ENCODE assay signal across 18 cellular contexts in the genomic region with DNA sequence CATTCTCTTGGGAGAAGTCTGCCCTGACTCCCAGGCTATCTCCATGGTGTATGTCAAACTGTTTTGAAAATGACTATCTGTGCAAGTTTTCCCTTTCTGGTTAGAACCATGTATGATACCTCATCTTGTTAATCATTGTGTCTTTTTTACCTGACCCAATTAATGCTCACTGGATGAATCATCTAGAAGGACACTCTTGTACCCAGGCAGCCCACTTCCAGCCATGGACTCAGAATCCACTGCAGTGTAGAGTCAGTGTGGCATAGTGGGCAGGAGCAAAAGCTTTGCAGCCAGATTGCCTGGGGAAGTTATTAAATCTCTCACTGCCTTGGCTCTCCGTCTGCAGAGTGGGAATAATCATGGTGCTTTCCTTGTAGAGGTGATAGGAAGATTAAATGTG. TPM values are rescaled to one million over a fixed set of nuclear protein-coding genes. Genes with fewer than 3 reads are reported as not detected.
DNase-seq lines count a peak whose midpoint lies in the region; ATAC-seq and TF ChIP-seq lines count a peak whose summit lies in the region.
"Had no signal": no experiment of that assay in that cellular context is flagged by ENCODE, and none has a peak within 500 bp of the region (broad histone marks: within the 10 kb centered on the region; RNA-seq: fewer than 3 reads in every experiment).

No MANE protein-coding gene starts in this region.

- peak; percentile 24 for DNase-seq in M059J (ENCODE audit: low read depth)
- peak; percentile 26 to 30 for DNase-seq in left colon
- no peak for DNase-seq in stomach
- no peak for DNase-seq in CD1c-positive myeloid dendritic cell (ENCODE audit: extremely low spot score)
- DNase-seq in NCI-H69 (lab: John Stamatoyannopoulos, UW): no peak
- DNase-seq in Calu3: no peak
- DNase-seq in NCI-H82 treated with DMSO at 0.1 percent for 48 hours (lab: John Stamatoyannopoulos, UW; ENCODE audit: unreplicated experiment): no peak
- DNase-seq: C1 segment of cervical spinal cord; CD8-positive, alpha-beta memory T cell; GF-D8; NCI-H1417; NCI-H1694 treated with DMSO at 0.1 percent for 48 hours; NCI-H2081 treated with DMSO at 0.1 percent for 48 hours; NCI-H446 had no signal

- H3K4me3 Mint-ChIP-seq in dendritic cell treated with granulocyte-macrophage colony-stimulating factor and Interleukin-4, amounts not matched to agents 40 ng/mL and 50 ng/mL, for 4 days: no peak overlapping the region
- no peak overlapping the region for H3K4me3 Mint-ChIP-seq in Calu3 (ENCODE audit: low read depth, unreplicated experiment)
- H3K4me3 Mint-ChIP-seq: CD8-positive, alpha-beta memory T cell had no signal

- TF ChIP-seq CTCF in stomach (IDR thresholded peaks at IDR 0.05) (no peak), Calu3 (IDR thresholded peaks at IDR 0.05; ENCODE audit: unreplicated experiment) (no peak)

- no peaks in the 10 kb centered on the region for H3K27me3 Mint-ChIP-seq in dendritic cell treated with granulocyte-macrophage colony-stimulating factor and Interleukin-4, amounts not matched to agents 40 ng/mL and 50 ng/mL, for 4 days
- no peaks in the 10 kb centered on the region for H3K27me3 Mint-ChIP-seq in Calu3 (ENCODE audit: unreplicated experiment)

- ATAC-seq in left colon: peak; percentile 14
- ATAC-seq: Panc1, SK-N-SH treated with all-trans-retinoic acid at 6 μM for 48 hours had no signal

- peaks cover 15% of the 10 kb centered on the region for H3K4me1 Mint-ChIP-seq in dendritic cell treated with granulocyte-macrophage colony-stimulating factor and Interleukin-4, amounts not matched to agents 40 ng/mL and 50 ng/mL, for 4 days (ENCODE audit: low read depth)
- peaks cover 22% of the 10 kb centered on the region for H3K4me1 Mint-ChIP-seq in Calu3 (ENCODE audit: low read depth, unreplicated experiment)
- H3K4me1 Mint-ChIP-seq: CD8-positive, alpha-beta memory T cell; IgD-negative memory B cell had no signal

- TF ChIP-seq POLR2A in stomach (IDR thresholded peaks at IDR 0.05): no peak

- H3K36me3 ChIP-seq in stomach: no peaks in the 10 kb centered on the region

- intact Hi-C loops in dendritic cell treated with granulocyte-macrophage colony-stimulating factor and Interleukin-4, amounts not matched to agents 40 ng/mL and 50 ng/mL, for 4 days (cut with micrococcal nuclease): no loop called here
- intact Hi-C loops in left colon (cut with DNase I, micrococcal nuclease) (no loop called here), stomach (cut with DNase I; ENCODE audit: low total_unique reads) (no loop called here), Calu3 (cut with micrococcal nuclease; ENCODE audit: unreplicated experiment) (no loop called here)

- WGBS in stomach, 5 donors: 35 to 76% (median 55%) methylated on average over 1 of the region's 1 CpG

- peaks cover 12% of the 10 kb centered on the region for H3K9me3 Mint-ChIP-seq in dendritic cell treated with granulocyte-macrophage colony-stimulating factor and Interleukin-4, amounts not matched to agents 40 ng/mL and 50 ng/mL, for 4 days
- no peaks in the 10 kb centered on the region for H3K9me3 Mint-ChIP-seq in Calu3 (ENCODE audit: low read depth, unreplicated experiment)
- H3K9me3 Mint-ChIP-seq: CD8-positive, alpha-beta memory T cell; IgD-negative memory B cell had no signal

- H3K27ac Mint-ChIP-seq in dendritic cell treated with granulocyte-macrophage colony-stimulating factor and Interleukin-4, amounts not matched to agents 40 ng/mL and 50 ng/mL, for 4 days: peak overlapping the region; percentile 16
- no peak overlapping the region for H3K27ac Mint-ChIP-seq in Calu3 (ENCODE audit: unreplicated experiment)
- H3K27ac Mint-ChIP-seq: CD8-positive, alpha-beta memory T cell; IgD-negative memory B cell had no signal

- H3K27me3 ChIP-seq in stomach: no peaks in the 10 kb centered on the region

- BruUV-seq in Calu3 (replicated peaks; lab: Mats Ljungman, UMichigan): no TSS peak

- H3K9me3 ChIP-seq in stomach: no peaks in the 10 kb centered on the region

- peak overlapping the region in 3 of 5 donors; percentile 5 to 90 (median 88) for H3K27ac ChIP-seq in stomach

- H3K4me1 ChIP-seq in stomach: peaks cover 0 to 45% (median 19%) of the 10 kb centered on the region in 4 donors

- CTCF ChIA-PET in Calu3 (lab: Charles Lee): no interaction called here

- H3K36me3 Mint-ChIP-seq in dendritic cell treated with granulocyte-macrophage colony-stimulating factor and Interleukin-4, amounts not matched to agents 40 ng/mL and 50 ng/mL, for 4 days (ENCODE audit: low read depth): no peaks in the 10 kb centered on the region
- H3K36me3 Mint-ChIP-seq in Calu3 (ENCODE audit: insufficient read depth, unreplicated experiment): peaks cover 4% of the 10 kb centered on the region
- H3K36me3 Mint-ChIP-seq: CD8-positive, alpha-beta memory T cell had no signal

- no peak for TF ChIP-seq EP300 in stomach (IDR thresholded peaks at IDR 0.05)

- peak overlapping the region in 2 of 4 donors; percentile 20 to 39 for H3K4me3 ChIP-seq in stomach

RNA-seq across cellular contexts. Expression of gene FAM3D, which starts 1.2 kb away (rescaled TPM):
- not detected in 2 replicates for total RNA-seq in M059J (2014; rRNA removed; shearing (Covaris generic))
- total RNA-seq in left colon (100 to 1,000 TPM; 510 to 690 TPM), stomach (100 to 1,000 TPM in 2 of 5 donors, 10 to 100 TPM in 1, 1 to 10 TPM in 2; 7.6 to 581 (median 25.3) TPM), Calu3 (2022) (3.0 and 3.8 TPM in 2 replicates)
- 100 to 1,000 TPM in 1 of 3 donors, 10 to 100 TPM in 2; 11.9 to 200 (median 52.8) TPM for polyA plus RNA-seq in stomach
- total RNA-seq: CD8-positive, alpha-beta memory T cell had no signal
- polyA plus RNA-seq: CD8-positive, alpha-beta memory T cell; IgD-negative memory B cell had no signal

Comparison
In these comparisons a context has a peak if more than half of its experiments do, and no peak if none do; other contexts are left out.
1. DNase-seq: peak in M059J (single experiment) and left colon (2 of 2); none in stomach (single experiment), CD1c-positive myeloid dendritic cell (single experiment), NCI-H69 (single experiment), Calu3 (single experiment) and NCI-H82 treated with DMSO at 0.1 percent for 48 hours (single experiment).